Comparison of ENCODE assay signal across 16 cellular contexts in the genomic region with DNA sequence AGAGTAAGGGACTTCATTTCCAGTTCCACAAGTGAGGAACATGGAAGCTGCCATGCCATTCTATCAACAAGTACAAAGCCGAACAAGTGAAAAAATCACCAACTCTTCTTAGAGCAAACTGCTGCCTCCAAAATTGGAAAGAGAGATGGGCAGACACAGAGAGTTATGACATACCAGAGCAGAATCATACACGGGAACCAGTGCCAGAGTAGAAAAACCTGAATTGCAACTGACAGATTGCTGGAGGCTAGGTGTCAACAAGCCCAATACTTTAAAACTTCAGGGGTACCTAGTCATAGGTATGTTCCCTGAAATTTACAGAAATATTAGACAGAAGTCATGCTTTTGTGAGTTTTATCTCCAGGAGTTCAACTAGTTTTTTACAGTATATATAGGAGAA.
"Had no signal": no experiment of that assay in that cellular context is flagged by ENCODE, and none has a peak within 500 bp of the region (broad histone marks: within the 10 kb centered on the region; RNA-seq: fewer than 3 reads in every experiment).

No MANE protein-coding gene starts in this region.

- H3K9me3 ChIP-seq: adrenal gland, testis had no signal

- H3K4me1 Mint-ChIP-seq: activated T-helper 17 cell treated with anti-CD3 and anti-CD28 coated beads, Interleukin-2, amount 50 U/mL, for 72 hours had no signal

- H3K4me3 Mint-ChIP-seq: activated naive CD4-positive, alpha-beta T cell treated with anti-CD3 and anti-CD28 coated beads for 36 hours; activated T-helper 17 cell treated with anti-CD3 and anti-CD28 coated beads, Interleukin-2, amount 50 U/mL, for 72 hours; dendritic cell treated with granulocyte-macrophage colony-stimulating factor and Interleukin-4, amounts not matched to agents 40 ng/mL and 50 ng/mL, for 4 days; effector memory CD8-positive, alpha-beta T cell; natural killer cell treated with Interleukin-12 subunit alpha and Interleukin-12 subunit beta and Interleukin-15 and Interleukin-18, amount 100 ng/mL, for 72 hours; stimulated activated naive CD8-positive, alpha-beta T cell treated with anti-CD3 and anti-CD28 coated beads, Interleukin-15, amount 100 ng/mL, for 72 hours; T-helper 1 cell treated with Interleukin-12 subunit alpha and Interleukin-12 subunit beta and Interleukin-4 antibody, amounts not matched to agents 30 μg/mL and 1 μg/mL, for 36 hours had no signal

- H3K27me3 Mint-ChIP-seq: activated T-helper 17 cell treated with anti-CD3 and anti-CD28 coated beads, Interleukin-2, amount 50 U/mL, for 72 hours; dendritic cell treated with granulocyte-macrophage colony-stimulating factor and Interleukin-4, amounts not matched to agents 40 ng/mL and 50 ng/mL, for 4 days; effector memory CD8-positive, alpha-beta T cell; natural killer cell treated with Interleukin-12 subunit alpha and Interleukin-12 subunit beta and Interleukin-15 and Interleukin-18, amount 100 ng/mL, for 72 hours; stimulated activated naive CD8-positive, alpha-beta T cell treated with anti-CD3 and anti-CD28 coated beads, Interleukin-15, amount 100 ng/mL, for 72 hours had no signal

- H3K4me1 ChIP-seq: adrenal gland, testis had no signal

- H3K36me3 ChIP-seq: adrenal gland had no signal

- H3K27ac ChIP-seq: adrenal gland, testis had no signal

- DNase-seq: activated CD4-positive, alpha-beta T cell treated with anti-CD3 and anti-CD28 coated beads, Interleukin-2, amount 50 U/mL, for 1 hour; activated naive CD4-positive, alpha-beta T cell treated with anti-CD3 and anti-CD28 coated beads for 36 hours; activated T-cell treated with anti-CD3 and anti-CD28 coated beads for 4 hours; adrenal gland; effector memory CD8-positive, alpha-beta T cell; erythroblast; hypothalamus; left cardiac atrium; stimulated activated CD4-positive, alpha-beta T cell treated with anti-CD3 and anti-CD28 coated beads, Interleukin-15, amount 100 ng/mL, for 24 hours; stimulated activated CD4-positive, alpha-beta T cell treated with anti-CD3 and anti-CD28 coated beads, Interleukin-4, amount 100 ng/mL, for 4 hours; stimulated activated naive CD8-positive, alpha-beta T cell treated with anti-CD3 and anti-CD28 coated beads, Interleukin-15, amount 100 ng/mL, for 72 hours; testis had no signal

- H3K4me3 ChIP-seq: adrenal gland, testis had no signal

- H3K9me3 Mint-ChIP-seq: activated naive CD4-positive, alpha-beta T cell treated with anti-CD3 and anti-CD28 coated beads for 36 hours; activated T-helper 17 cell treated with anti-CD3 and anti-CD28 coated beads, Interleukin-2, amount 50 U/mL, for 72 hours; dendritic cell treated with granulocyte-macrophage colony-stimulating factor and Interleukin-4, amounts not matched to agents 40 ng/mL and 50 ng/mL, for 4 days; effector memory CD8-positive, alpha-beta T cell; natural killer cell treated with Interleukin-12 subunit alpha and Interleukin-12 subunit beta and Interleukin-15 and Interleukin-18, amount 100 ng/mL, for 72 hours; stimulated activated naive CD8-positive, alpha-beta T cell treated with anti-CD3 and anti-CD28 coated beads, Interleukin-15, amount 100 ng/mL, for 72 hours; T-helper 1 cell treated with Interleukin-12 subunit alpha and Interleukin-12 subunit beta and Interleukin-4 antibody, amounts not matched to agents 30 μg/mL and 1 μg/mL, for 36 hours had no signal

- H3K27ac Mint-ChIP-seq: activated naive CD4-positive, alpha-beta T cell treated with anti-CD3 and anti-CD28 coated beads for 36 hours; activated T-helper 17 cell treated with anti-CD3 and anti-CD28 coated beads, Interleukin-2, amount 50 U/mL, for 72 hours; dendritic cell treated with granulocyte-macrophage colony-stimulating factor and Interleukin-4, amounts not matched to agents 40 ng/mL and 50 ng/mL, for 4 days; effector memory CD8-positive, alpha-beta T cell; natural killer cell treated with Interleukin-12 subunit alpha and Interleukin-12 subunit beta and Interleukin-15 and Interleukin-18, amount 100 ng/mL, for 72 hours; stimulated activated naive CD8-positive, alpha-beta T cell treated with anti-CD3 and anti-CD28 coated beads, Interleukin-15, amount 100 ng/mL, for 72 hours; T-helper 1 cell treated with Interleukin-12 subunit alpha and Interleukin-12 subunit beta and Interleukin-4 antibody, amounts not matched to agents 30 μg/mL and 1 μg/mL, for 36 hours had no signal

- H3K27me3 ChIP-seq: adrenal gland, testis had no signal

- ATAC-seq: activated T-helper 17 cell treated with anti-CD3 and anti-CD28 coated beads, Interleukin-2, amount 50 U/mL, for 72 hours; effector memory CD8-positive, alpha-beta T cell; natural killer cell treated with Interleukin-12 subunit alpha and Interleukin-12 subunit beta and Interleukin-15 and Interleukin-18, amount 100 ng/mL, for 72 hours; stimulated activated naive CD8-positive, alpha-beta T cell treated with anti-CD3 and anti-CD28 coated beads, Interleukin-15, amount 100 ng/mL, for 72 hours had no signal
